ENCODE assay signal across 12 cellular contexts in the genomic region with DNA sequence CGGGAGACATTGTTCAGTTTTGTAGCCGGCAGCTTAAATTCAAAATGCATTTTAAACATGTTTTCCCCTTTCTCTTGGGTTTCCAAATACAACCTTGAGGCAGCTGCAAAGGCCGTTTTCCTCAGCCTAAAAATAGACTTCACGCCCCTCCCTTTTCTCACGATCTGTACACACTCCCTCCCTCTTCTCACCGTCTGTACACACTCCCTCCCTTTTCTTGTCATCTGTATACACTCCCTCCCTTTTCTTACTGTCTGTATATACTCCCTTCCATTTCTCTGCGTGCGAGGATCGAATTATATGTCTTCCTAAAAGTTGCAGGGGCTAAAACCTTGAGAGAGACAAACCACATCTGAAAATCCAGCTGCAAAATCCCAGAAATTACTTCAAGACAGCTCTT. TPM values are rescaled to one million over a fixed set of nuclear protein-coding genes. Genes with fewer than 3 reads are reported as not detected.
DNase-seq lines count a peak whose midpoint lies in the region; TF ChIP-seq lines count a peak whose summit lies in the region.
"Had no signal": no experiment of that assay in that cellular context is flagged by ENCODE, and none has a peak within 500 bp of the region (broad histone marks: within the 10 kb centered on the region; RNA-seq: fewer than 3 reads in every experiment).

No MANE protein-coding gene starts in this region.

- POLR2A ChIA-PET in CD4-positive, alpha-beta memory T cell (lab: Charles Lee; ENCODE audit: partially characterized antibody), result no interaction called here
- POLR2A ChIA-PET in A673 (lab: Charles Lee; ENCODE audit: low non-redundant PET), result no interaction called here

- no peak for TF ChIP-seq POLR2A in erythroblast (IDR thresholded peaks at IDR 0.05; ENCODE audit: low read length)

- H3K9me3 ChIP-seq in CD4-positive, alpha-beta memory T cell (ENCODE audit: control insufficient read depth in 1 of 2, low read length in 2 of 2), result no peaks in the 10 kb centered on the region
- H3K9me3 ChIP-seq in colonic mucosa (no peaks in the 10 kb centered on the region), muscle layer of duodenum (ENCODE audit: control insufficient read depth in 1 of 2, low read length in 2 of 2) (no peaks in the 10 kb centered on the region), trophoblast cell (ENCODE audit: insufficient read depth, low read depth, low read length) (peaks cover 1% of the 10 kb centered on the region), A673 (ENCODE audit: low read depth, low read length, poor library complexity, severe bottlenecking) (no peaks in the 10 kb centered on the region)
- H3K9me3 ChIP-seq: adrenal gland had no signal

- WGBS in trophoblast cell (ENCODE audit: extremely low coverage, insufficient coverage, insufficient read length), result 100% methylated on average over 2 of the region's 9 CpGs

- H2BK120ac ChIP-seq in trophoblast cell (ENCODE audit: insufficient read depth, low read length, poor library complexity), result no peak overlapping the region

- no peaks in the 10 kb centered on the region for H3K36me3 Mint-ChIP-seq in CD4-positive, alpha-beta memory T cell

- H3K4me2 ChIP-seq in trophoblast cell (ENCODE audit: low read length), result no peak overlapping the region

- intact Hi-C loops in CD4-positive, alpha-beta memory T cell (cut with micrococcal nuclease), result no loop called here
- intact Hi-C loops in colonic mucosa (cut with DNase I) (loop anchor here (5.0 kb wide), 1 partner anchor 45 kb away; no protein-coding TSS in a partner anchor), A673 (cut with micrococcal nuclease; ENCODE audit: unreplicated experiment) (no loop called here)

- no peak overlapping the region for H3K14ac ChIP-seq in trophoblast cell (ENCODE audit: low read length)

- no peak overlapping the region for H3K27ac ChIP-seq in CD4-positive, alpha-beta memory T cell (ENCODE audit: low read depth, low read length)
- H3K27ac ChIP-seq in colonic mucosa (peak overlapping the region; percentile 76), muscle layer of duodenum (ENCODE audit: low read length) (no peak overlapping the region), trophoblast cell (ENCODE audit: low read depth, low read length) (no peak overlapping the region), A673 (ENCODE audit: low read depth, low read length, poor library complexity, severe bottlenecking) (no peak overlapping the region)
- H3K27ac ChIP-seq: adrenal gland, WERI-Rb-1 had no signal

- CTCF ChIA-PET in CD4-positive, alpha-beta memory T cell (lab: Charles Lee; ENCODE audit: partially characterized antibody), result interaction anchor here (1.1 kb wide), 1 partner anchor 8 kb away, joined by 3 read pairs; no protein-coding TSS in a partner anchor
- CTCF ChIA-PET in A673 (lab: Charles Lee), result no interaction called here

- no peaks in the 10 kb centered on the region for H3K79me2 ChIP-seq in trophoblast cell (ENCODE audit: control insufficient read depth, insufficient read depth, low read length, poor library complexity)

- H3K4me3 Mint-ChIP-seq in CD4-positive, alpha-beta memory T cell, result peak overlapping the region in 7 of 8 donors; percentile 0 to 75 (median 6)

- no peak overlapping the region for H2AK5ac ChIP-seq in trophoblast cell (ENCODE audit: low read length)

- no peak overlapping the region for H2BK5ac ChIP-seq in trophoblast cell (ENCODE audit: low read depth, low read length, poor library complexity)

- peak overlapping the region in 2 of 7 donors; percentile 37 to 77 for H3K27ac Mint-ChIP-seq in CD4-positive, alpha-beta memory T cell

- H3K9me3 Mint-ChIP-seq in CD4-positive, alpha-beta memory T cell, result no peaks in the 10 kb centered on the region

- no peak overlapping the region for H2AFZ ChIP-seq in trophoblast cell (ENCODE audit: insufficient read depth, low read length, poor library complexity)

- no peak overlapping the region for H2BK12ac ChIP-seq in trophoblast cell (ENCODE audit: low read length)

- H3K9ac ChIP-seq in colonic mucosa (ENCODE audit: low read depth in 2 of 2, low read length in 2 of 2) (peak overlapping the region; percentile 13 to 90), trophoblast cell (ENCODE audit: low read length) (no peak overlapping the region)

- H3K4me1 ChIP-seq in CD4-positive, alpha-beta memory T cell (ENCODE audit: insufficient read depth, low read length), result peaks cover 31% of the 10 kb centered on the region
- H3K4me1 ChIP-seq in colonic mucosa (peaks cover 24% of the 10 kb centered on the region), muscle layer of duodenum (ENCODE audit: control insufficient read depth in 1 of 2, insufficient read depth in 2 of 2, low read length in 2 of 2) (peaks cover 0 to 7% of the 10 kb centered on the region in 2 donors), trophoblast cell (ENCODE audit: control insufficient read depth in 1 of 2, insufficient read depth in 2 of 2, low read length in 2 of 2) (no peaks in the 10 kb centered on the region), A673 (ENCODE audit: insufficient read depth, low read length, poor library complexity, severe bottlenecking) (no peaks in the 10 kb centered on the region)

- no peak overlapping the region for H3K23ac ChIP-seq in trophoblast cell (ENCODE audit: low read length)

- H3K36me3 ChIP-seq in CD4-positive, alpha-beta memory T cell (ENCODE audit: insufficient read depth, low read length), result no peaks in the 10 kb centered on the region
- H3K36me3 ChIP-seq in colonic mucosa (no peaks in the 10 kb centered on the region), muscle layer of duodenum (ENCODE audit: control insufficient read depth in 1 of 2, insufficient read depth in 2 of 2, low read length in 2 of 2) (no peaks in the 10 kb centered on the region), trophoblast cell (ENCODE audit: control insufficient read depth in 1 of 2, insufficient read depth in 2 of 2, low read length in 2 of 2) (no peaks in the 10 kb centered on the region), A673 (ENCODE audit: insufficient read depth, low read length, poor library complexity, severe bottlenecking) (no peaks in the 10 kb centered on the region)
- H3K36me3 ChIP-seq: adrenal gland, WERI-Rb-1 had no signal

- no peak overlapping the region for H3K18ac ChIP-seq in trophoblast cell (ENCODE audit: low read length)

- TF ChIP-seq CTCF in colonic mucosa (IDR thresholded peaks at IDR 0.05), result no peak
- TF ChIP-seq CTCF in A673 (conservative IDR thresholded peaks at IDR 0.05; ENCODE audit: low read depth, low read length), result no peak

- no peak overlapping the region for H3K4me3 ChIP-seq in CD4-positive, alpha-beta memory T cell (ENCODE audit: low read length in 2 of 2)
- H3K4me3 ChIP-seq in colonic mucosa (no peak overlapping the region), muscle layer of duodenum (ENCODE audit: low read depth in 1 of 2, low read length in 2 of 2) (peak overlapping the region; percentile 56 to 57), trophoblast cell (ENCODE audit: low read depth, low read length) (no peak overlapping the region), A673 (ENCODE audit: low read depth, low read length, poor library complexity, severe bottlenecking) (no peak overlapping the region)
- H3K4me3 ChIP-seq: adrenal gland had no signal

- H3K27me3 ChIP-seq in CD4-positive, alpha-beta memory T cell (ENCODE audit: insufficient read depth, low read length), result no peaks in the 10 kb centered on the region
- H3K27me3 ChIP-seq in colonic mucosa (no peaks in the 10 kb centered on the region), muscle layer of duodenum (ENCODE audit: low read depth, low read length) (no peaks in the 10 kb centered on the region), trophoblast cell (ENCODE audit: insufficient read depth, low read length) (no peaks in the 10 kb centered on the region), A673 (replicated peaks; ENCODE audit: insufficient read depth, low read depth, low read length, poor library complexity) (no peaks in the 10 kb centered on the region)
- H3K27me3 ChIP-seq: adrenal gland had no signal

- H3K79me1 ChIP-seq in trophoblast cell (ENCODE audit: low read length), result no peaks in the 10 kb centered on the region

- peaks cover 36 to 58% (median 44%) of the 10 kb centered on the region in 4 donors for H3K4me1 Mint-ChIP-seq in CD4-positive, alpha-beta memory T cell

- BruUV-seq in A673 (replicated peaks; lab: Mats Ljungman, UMichigan), result no TSS peak

- H3K4ac ChIP-seq in trophoblast cell (ENCODE audit: low read depth, low read length), result no peak overlapping the region

- H4K12ac ChIP-seq in trophoblast cell (ENCODE audit: low read depth, low read length), result no peak overlapping the region

- peaks cover 1 to 6% of the 10 kb centered on the region in 2 donors for H3K27me3 Mint-ChIP-seq in CD4-positive, alpha-beta memory T cell

- DNase-seq in CD4-positive, alpha-beta memory T cell, result no peak
- DNase-seq in NAMALWA (ENCODE audit: low spot score) (peak; percentile 42), colonic mucosa (peak; percentile 67), erythroblast (lab: John Stamatoyannopoulos, UW) (no peak), trophoblast cell (no peak), A673 (ENCODE audit: low spot score) (no peak)
- no peak for DNase-seq in NK-92 treated with Interleukin-12 subunit alpha and Interleukin-12 subunit beta, amount 100 ng/mL, for 24 hours (lab: John Stamatoyannopoulos, UW)
- DNase-seq: small intestine, WERI-Rb-1 had no signal

- no peak overlapping the region for H4K8ac ChIP-seq in trophoblast cell (ENCODE audit: low read depth, low read length)

- no peak overlapping the region for H4K91ac ChIP-seq in trophoblast cell (ENCODE audit: low read depth, low read length)

RNA-seq across cellular contexts. Expression of a gene that starts 8.9 kb away (rescaled TPM):
- total RNA-seq in CD4-positive, alpha-beta memory T cell, result not detected
- polyA plus RNA-seq in CD4-positive, alpha-beta memory T cell, result not detected
- total RNA-seq in colonic mucosa (100 to 1,000 TPM; 150 to 203 TPM), A673 (2021) (not detected in 2 replicates)
- 0.05 and 0.08 TPM in 2 replicates for polyA plus RNA-seq in trophoblast cell (2013)
- total RNA-seq: H4 had no signal

Comparison
In these comparisons a context has a peak if more than half of its experiments do, and no peak if none do; other contexts are left out.
1. DNase-seq: peak in NAMALWA (single experiment) and colonic mucosa (single experiment); none in CD4-positive, alpha-beta memory T cell (0 of 5), NK-92 treated with Interleukin-12 subunit alpha and Interleukin-12 subunit beta, amount 100 ng/mL, for 24 hours (single experiment), erythroblast (0 of 2), trophoblast cell (0 of 2) and A673 (single experiment).
2. H3K4me3 ChIP-seq: peak in muscle layer of duodenum (2 of 2); none in CD4-positive, alpha-beta memory T cell (0 of 2), colonic mucosa (single experiment), trophoblast cell (single experiment) and A673 (single experiment).
3. RNA of a gene that starts 8.9 kb away (total RNA-seq): 150 to 203 TPM in colonic mucosa; not detected in CD4-positive, alpha-beta memory T cell and not detected in A673; every median in the first group is over 100 times any median in the second.